Comparison of ENCODE assay signal across 34 cellular contexts in genomic region chr20:24565952-24566351, GRCh38.
"Had no signal": no experiment of that assay in that cellular context is flagged by ENCODE, and none has a peak within 500 bp of the region (broad histone marks: within the 10 kb centered on the region; RNA-seq: fewer than 3 reads in every experiment).

No MANE protein-coding gene starts in this region.

- H3K4me3 Mint-ChIP-seq: activated CD4-positive, alpha-beta memory T cell treated with anti-CD3 and anti-CD28 coated beads for 36 hours; activated CD4-positive, alpha-beta T cell treated with anti-CD3 and anti-CD28 coated beads for 36 hours; activated CD4-positive, alpha-beta T cell treated with anti-CD3 and anti-CD28 coated beads, Interleukin-2, amount 10 ng/mL, durations not matched to agents 24 days and 14 days; activated CD8-positive, alpha-beta memory T cell treated with anti-CD3 and anti-CD28 coated beads, Interleukin-2, amount 10 ng/mL, durations not matched to agents 7 days and 5 days; activated CD8-positive, alpha-beta T cell treated with anti-CD3 and anti-CD28 coated beads, Interleukin-2, amount 10 ng/mL, durations not matched to agents 7 days and 5 days; activated naive CD4-positive, alpha-beta T cell treated with anti-CD3 and anti-CD28 coated beads for 36 hours; activated naive CD4-positive, alpha-beta T cell treated with anti-CD3 and anti-CD28 coated beads, Interleukin-2, amount 50 U/mL, for 24 hours; activated naive CD8-positive, alpha-beta T cell treated with anti-CD3 and anti-CD28 coated beads for 36 hours; activated naive CD8-positive, alpha-beta T cell treated with anti-CD3 and anti-CD28 coated beads, Interleukin-2, amount 50 U/mL, for 24 hours; activated T-helper 1 cell treated with anti-CD3 and anti-CD28 coated beads, Interleukin-12 subunit alpha, Interleukin-12 subunit beta, Interleukin-2, Interleukin-4 antibody, amounts not matched to agents 30 ng/mL and 10 ng/mL and 1 ng/mL, durations not matched to agents 14 hours and 24 hours and 36 hours; central memory CD8-positive, alpha-beta T cell; dendritic cell treated with granulocyte-macrophage colony-stimulating factor and Interleukin-4, amounts not matched to agents 40 ng/mL and 50 ng/mL, for 4 days; effector memory CD8-positive, alpha-beta T cell; T-helper 17 cell; T-helper 2 cell treated with Interferon-gamma antibody and Interleukin-4, amounts not matched to agents 5 μg/mL and 100 μg/mL, for 36 hours had no signal

- H3K9me3 ChIP-seq: adrenal gland, ascending aorta, esophagus squamous epithelium had no signal

- H3K27me3 Mint-ChIP-seq: activated CD4-positive, alpha-beta T cell treated with anti-CD3 and anti-CD28 coated beads, Interleukin-2, amount 10 ng/mL, durations not matched to agents 24 days and 14 days; activated CD8-positive, alpha-beta memory T cell treated with anti-CD3 and anti-CD28 coated beads, Interleukin-2, amount 10 ng/mL, durations not matched to agents 7 days and 5 days had no signal

- H3K27ac Mint-ChIP-seq: activated CD4-positive, alpha-beta memory T cell treated with anti-CD3 and anti-CD28 coated beads for 36 hours; activated CD4-positive, alpha-beta T cell treated with anti-CD3 and anti-CD28 coated beads for 36 hours; activated CD4-positive, alpha-beta T cell treated with anti-CD3 and anti-CD28 coated beads, Interleukin-2, amount 10 ng/mL, durations not matched to agents 24 days and 14 days; activated CD8-positive, alpha-beta memory T cell treated with anti-CD3 and anti-CD28 coated beads, Interleukin-2, amount 10 ng/mL, durations not matched to agents 7 days and 5 days; activated CD8-positive, alpha-beta T cell treated with anti-CD3 and anti-CD28 coated beads, Interleukin-2, amount 10 ng/mL, durations not matched to agents 7 days and 5 days; activated naive CD4-positive, alpha-beta T cell treated with anti-CD3 and anti-CD28 coated beads for 36 hours; activated naive CD4-positive, alpha-beta T cell treated with anti-CD3 and anti-CD28 coated beads, Interleukin-2, amount 50 U/mL, for 24 hours; activated naive CD8-positive, alpha-beta T cell treated with anti-CD3 and anti-CD28 coated beads for 36 hours; activated naive CD8-positive, alpha-beta T cell treated with anti-CD3 and anti-CD28 coated beads, Interleukin-2, amount 50 U/mL, for 24 hours; activated T-helper 1 cell treated with anti-CD3 and anti-CD28 coated beads, Interleukin-12 subunit alpha, Interleukin-12 subunit beta, Interleukin-2, Interleukin-4 antibody, amounts not matched to agents 30 ng/mL and 10 ng/mL and 1 ng/mL, durations not matched to agents 14 hours and 24 hours and 36 hours; activated T-helper 2 cell treated with anti-CD3 and anti-CD28 coated beads, Interferon-gamma antibody, Interleukin-2, Interleukin-4, amounts not matched to agents 10 μg/mL and 5 μg/mL and 100 μg/mL, durations not matched to agents 14 hours and 24 hours and 36 hours; dendritic cell treated with granulocyte-macrophage colony-stimulating factor and Interleukin-4, amounts not matched to agents 40 ng/mL and 50 ng/mL, for 4 days; effector memory CD8-positive, alpha-beta T cell; T-helper 17 cell; T-helper 2 cell treated with Interferon-gamma antibody and Interleukin-4, amounts not matched to agents 5 μg/mL and 100 μg/mL, for 36 hours had no signal

- H3K36me3 ChIP-seq: adrenal gland, ascending aorta, brain microvascular endothelial cell, esophagus squamous epithelium, gastroesophageal sphincter had no signal

- H3K27ac ChIP-seq: adrenal gland, ascending aorta, brain microvascular endothelial cell, coronary artery, esophagus squamous epithelium, gastroesophageal sphincter had no signal

- H3K4me3 ChIP-seq: adrenal gland, ascending aorta, coronary artery, dorsolateral prefrontal cortex, esophagus squamous epithelium, gastroesophageal sphincter had no signal

- H3K4me1 Mint-ChIP-seq: activated CD4-positive, alpha-beta T cell treated with anti-CD3 and anti-CD28 coated beads for 36 hours; activated CD4-positive, alpha-beta T cell treated with anti-CD3 and anti-CD28 coated beads, Interleukin-2, amount 10 ng/mL, durations not matched to agents 24 days and 14 days; activated CD8-positive, alpha-beta memory T cell treated with anti-CD3 and anti-CD28 coated beads, Interleukin-2, amount 10 ng/mL, durations not matched to agents 7 days and 5 days; activated naive CD4-positive, alpha-beta T cell treated with anti-CD3 and anti-CD28 coated beads, Interleukin-2, amount 50 U/mL, for 24 hours; activated naive CD8-positive, alpha-beta T cell treated with anti-CD3 and anti-CD28 coated beads for 36 hours; activated naive CD8-positive, alpha-beta T cell treated with anti-CD3 and anti-CD28 coated beads, Interleukin-2, amount 50 U/mL, for 24 hours; central memory CD8-positive, alpha-beta T cell; T-helper 17 cell had no signal

- H3K27me3 ChIP-seq: adrenal gland, ascending aorta, brain microvascular endothelial cell, dorsolateral prefrontal cortex had no signal

- ATAC-seq: activated CD4-positive, alpha-beta T cell treated with anti-CD3 and anti-CD28 coated beads for 36 hours; activated CD8-positive, alpha-beta memory T cell treated with anti-CD3 and anti-CD28 coated beads, Interleukin-2, amount 10 ng/mL, durations not matched to agents 7 days and 5 days; activated CD8-positive, alpha-beta T cell treated with anti-CD3 and anti-CD28 coated beads, Interleukin-2, amount 10 ng/mL, durations not matched to agents 7 days and 5 days; activated naive CD8-positive, alpha-beta T cell treated with anti-CD3 and anti-CD28 coated beads, Interleukin-2, amount 50 U/mL, for 24 hours; effector memory CD8-positive, alpha-beta T cell; gastroesophageal sphincter; T-helper 17 cell had no signal

- H3K4me1 ChIP-seq: adrenal gland, ascending aorta, esophagus squamous epithelium, gastroesophageal sphincter had no signal

- H3K36me3 Mint-ChIP-seq: activated CD4-positive, alpha-beta memory T cell treated with anti-CD3 and anti-CD28 coated beads for 36 hours; activated CD8-positive, alpha-beta memory T cell treated with anti-CD3 and anti-CD28 coated beads, Interleukin-2, amount 10 ng/mL, durations not matched to agents 7 days and 5 days; activated naive CD4-positive, alpha-beta T cell treated with anti-CD3 and anti-CD28 coated beads, Interleukin-2, amount 50 U/mL, for 24 hours; activated naive CD8-positive, alpha-beta T cell treated with anti-CD3 and anti-CD28 coated beads for 36 hours had no signal

- DNase-seq: activated CD4-positive, alpha-beta memory T cell treated with anti-CD3 and anti-CD28 coated beads for 36 hours; activated CD4-positive, alpha-beta T cell treated with anti-CD3 and anti-CD28 coated beads for 36 hours; activated CD4-positive, alpha-beta T cell treated with anti-CD3 and anti-CD28 coated beads, Interleukin-2, amount 10 ng/mL, durations not matched to agents 24 days and 14 days; activated CD4-positive, CD25-positive, alpha-beta regulatory T cell; activated CD4-positive, CD25-positive, alpha-beta regulatory T cell treated with anti-CD3 and anti-CD28 coated beads, Interleukin-2, amount 50 U/mL, for 72 hours; activated CD8-positive, alpha-beta memory T cell treated with anti-CD3 and anti-CD28 coated beads, Interleukin-2, amount 10 ng/mL, durations not matched to agents 7 days and 5 days; activated CD8-positive, alpha-beta memory T cell treated with anti-CD3 and anti-CD28 coated beads, Interleukin-2, amount 50 U/mL, for 4 hours; activated CD8-positive, alpha-beta T cell treated with anti-CD3 and anti-CD28 coated beads, Interleukin-2, amount 10 ng/mL, durations not matched to agents 7 days and 5 days; activated effector memory CD4-positive, alpha-beta T cell treated with anti-CD3 and anti-CD28 coated beads, Interleukin-2, amount 50 U/mL, for 16 hours; activated naive CD4-positive, alpha-beta T cell treated with anti-CD3 and anti-CD28 coated beads for 36 hours; activated naive CD8-positive, alpha-beta T cell treated with anti-CD3 and anti-CD28 coated beads for 36 hours; activated naive CD8-positive, alpha-beta T cell treated with anti-CD3 and anti-CD28 coated beads, Interleukin-2, amount 50 U/mL, for 24 hours; activated T-cell treated with anti-CD3 and anti-CD28 coated beads, Interleukin-2, amount 50 U/mL, for 1 hour; activated T-cell treated with anti-CD3 and anti-CD28 coated beads, Interleukin-2, amount 50 U/mL, for 48 hours; adrenal gland; brain microvascular endothelial cell; dorsolateral prefrontal cortex; effector CD4-positive, alpha-beta T cell; effector memory CD8-positive, alpha-beta T cell; erythroblast; esophagus squamous epithelium; foreskin melanocyte; T-helper 1 cell; T-helper 17 cell; T1000 had no signal
